In genomic region chr12:108123382-108123781, GRCh38 we compare ENCODE assay signal across 20 cellular contexts. TPM values are rescaled to one million over a fixed set of nuclear protein-coding genes. Genes with fewer than 3 reads are reported as not detected.
A peak's percentile ranks its signal among the peaks of the same experiment; 100 is the strongest.
DNase-seq lines count a peak whose midpoint lies in the region; ATAC-seq lines count a peak whose summit lies in the region.
"Had no signal": no experiment of that assay in that cellular context is flagged by ENCODE, and none has a peak within 500 bp of the region (broad histone marks: within the 10 kb centered on the region; RNA-seq: fewer than 3 reads in every experiment).

No MANE protein-coding gene starts in this region.

- H3K4me1 ChIP-seq in CD8-positive, alpha-beta memory T cell (ENCODE audit: insufficient read depth, low read length): no peaks in the 10 kb centered on the region
- H3K4me1 ChIP-seq: BE2C, HAP-1 had no signal

- DNase-seq in CD8-positive, alpha-beta memory T cell: no peak
- DNase-seq in OCI-M1 (lab: John Stamatoyannopoulos, UW): peak; percentile 54
- peak; percentile 67 for DNase-seq in cerebellar cortex (ENCODE audit: low spot score)
- no peak for DNase-seq in SKM-1 treated with dmso at 0.1 percent for 144 hours (lab: John Stamatoyannopoulos, UW; ENCODE audit: unreplicated experiment)
- DNase-seq in activated CD4-positive, alpha-beta T cell treated with anti-CD3 and anti-CD28 coated beads for 4 hours: no peak
- DNase-seq: AML-193; BE2C; Calu3; CD4-positive, alpha-beta T cell; COR-L47; DMS53; DMS79 treated with DMSO at 0.1 percent for 48 hours; GOT3; HFFc6 had no signal

- no peak for ATAC-seq in HG02973 (IDR thresholded peaks at IDR 0.05; ENCODE audit: unreplicated experiment)

- no peaks in the 10 kb centered on the region for H3K9me3 ChIP-seq in CD8-positive, alpha-beta memory T cell (ENCODE audit: low read length)
- H3K9me3 ChIP-seq: BE2C; BLaER1 treated with 17β-estradiol and CSF1 and Interleukin-3, amounts not matched to agents 10 nM and 100 nM; HAP-1 had no signal

- no peak overlapping the region for H3K27ac Mint-ChIP-seq in CD8-positive, alpha-beta memory T cell
- H3K27ac Mint-ChIP-seq: CD4-positive, alpha-beta T cell; HFFc6 had no signal

- no peaks in the 10 kb centered on the region for H3K36me3 ChIP-seq in CD8-positive, alpha-beta memory T cell (ENCODE audit: insufficient read depth, low read length)
- H3K36me3 ChIP-seq: BE2C; BLaER1 treated with 17β-estradiol and CSF1 and Interleukin-3, amounts not matched to agents 10 nM and 100 nM; HAP-1 had no signal

- CTCF ChIA-PET in CD8-positive, alpha-beta memory T cell (lab: Charles Lee): no interaction called here

- H3K9me3 Mint-ChIP-seq in CD8-positive, alpha-beta memory T cell: peaks cover 0 to 5% (median 3%) of the 10 kb centered on the region in 5 donors
- H3K9me3 Mint-ChIP-seq: CD4-positive, alpha-beta T cell had no signal

- H3K36me3 Mint-ChIP-seq in CD8-positive, alpha-beta memory T cell: peaks cover 0 to 4% (median 0%) of the 10 kb centered on the region in 3 donors
- H3K36me3 Mint-ChIP-seq: CD14-positive monocyte had no signal

- H3K4me3 Mint-ChIP-seq in CD8-positive, alpha-beta memory T cell: no peak overlapping the region
- H3K4me3 Mint-ChIP-seq: CD4-positive, alpha-beta T cell; HFFc6 had no signal

- no peak overlapping the region for H3K4me3 ChIP-seq in CD8-positive, alpha-beta memory T cell (ENCODE audit: low read length)
- H3K4me3 ChIP-seq: BLaER1 treated with 17β-estradiol and CSF1 and Interleukin-3, amounts not matched to agents 10 nM and 100 nM; HAP-1 had no signal

- POLR2A ChIA-PET in CD8-positive, alpha-beta memory T cell (lab: Charles Lee): no interaction called here

- H3K27me3 ChIP-seq in CD8-positive, alpha-beta memory T cell (ENCODE audit: insufficient read depth, low read length, poor library complexity, severe bottlenecking): no peaks in the 10 kb centered on the region
- H3K27me3 ChIP-seq: BE2C had no signal

- H3K4me1 Mint-ChIP-seq in CD8-positive, alpha-beta memory T cell: peaks cover 0 to 12% (median 8%) of the 10 kb centered on the region in 3 donors

- peak overlapping the region; percentile 39 for H3K27ac ChIP-seq in CD8-positive, alpha-beta memory T cell (ENCODE audit: low read depth, low read length)
- H3K27ac ChIP-seq: 22Rv1; BLaER1 treated with 17β-estradiol and CSF1 and Interleukin-3, amounts not matched to agents 10 nM and 100 nM had no signal

- peaks cover 18 to 46% of the 10 kb centered on the region in 2 donors for H3K27me3 Mint-ChIP-seq in CD8-positive, alpha-beta memory T cell

RNA-seq across cellular contexts. Expression of gene WSCD2, which starts 5.7 kb away (rescaled TPM):
- not detected for total RNA-seq in CD8-positive, alpha-beta memory T cell
- polyA plus RNA-seq in CD8-positive, alpha-beta memory T cell: 0.39 TPM
- total RNA-seq: Calu3; CD4-positive, alpha-beta T cell; HFFc6 had no signal
- polyA plus RNA-seq: AG04450, CD14-positive monocyte had no signal

Comparison
In these comparisons a context has a peak if more than half of its experiments do, and no peak if none do; other contexts are left out.
1. DNase-seq: peak in OCI-M1 (single experiment) and cerebellar cortex (single experiment); none in CD8-positive, alpha-beta memory T cell (0 of 5), SKM-1 treated with dmso at 0.1 percent for 144 hours (single experiment) and activated CD4-positive, alpha-beta T cell treated with anti-CD3 and anti-CD28 coated beads for 4 hours (0 of 2).